ENCODE assay signal across 8 cellular contexts in the genomic region with DNA sequence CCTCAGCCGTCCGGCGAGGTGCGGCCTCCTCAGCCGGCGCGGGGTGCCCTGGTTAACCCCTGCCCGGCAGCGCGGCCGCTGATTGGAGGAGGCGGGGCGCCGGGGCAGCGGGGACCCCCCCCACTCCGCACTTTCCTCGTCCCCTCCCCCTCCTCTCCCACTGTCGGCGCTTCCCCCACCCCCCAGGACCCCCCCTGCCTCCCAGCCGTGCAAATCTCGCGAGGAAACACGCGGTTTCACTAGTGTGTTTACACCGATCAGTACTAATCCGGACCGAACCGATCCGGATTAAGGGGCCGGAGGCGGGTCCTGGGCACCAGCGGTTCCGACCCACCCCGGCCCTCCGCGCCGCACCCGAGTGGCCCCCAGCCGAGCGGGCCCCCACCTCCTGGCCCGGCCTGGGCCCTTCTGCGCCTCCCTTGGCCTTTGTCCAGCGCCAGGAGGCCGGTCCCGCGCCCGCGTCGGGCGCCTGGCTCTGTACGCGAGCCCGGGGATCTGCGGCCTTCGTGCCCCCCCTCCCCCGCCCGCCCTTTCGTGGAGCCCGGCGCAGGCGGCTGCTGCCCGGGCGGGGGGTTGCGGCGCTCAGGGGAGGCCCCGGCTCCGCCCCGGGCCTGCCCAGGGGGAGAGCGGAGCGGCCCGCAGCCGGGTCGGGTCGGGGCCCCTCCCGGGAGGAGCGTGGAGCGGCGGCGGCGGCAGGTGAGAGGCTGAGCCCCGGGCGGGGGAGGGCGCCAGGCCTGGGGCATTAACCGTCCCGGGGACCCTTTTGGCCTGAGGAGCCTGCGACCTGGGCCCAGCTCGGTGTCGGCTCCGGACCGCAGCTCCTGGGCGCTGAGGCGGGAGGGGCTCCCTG. TPM values are rescaled to one million over a fixed set of nuclear protein-coding genes. Genes with fewer than 3 reads are reported as not detected.
A peak's percentile ranks its signal among the peaks of the same experiment; 100 is the strongest.
DNase-seq lines count a peak whose midpoint lies in the region; ATAC-seq and TF ChIP-seq lines count a peak whose summit lies in the region.
"Not testable (repeated sequence)": the region's sequence is repeated elsewhere in the genome, so short reads cannot be mapped to it uniquely, and the experiment has no call there.

No MANE protein-coding gene starts in this region.

- H3K27me3 ChIP-seq in osteoblast (ENCODE audit: insufficient read depth, low read length); suprapubic skin: not testable (repeated sequence)

- not testable (repeated sequence) for H3K27me3 Mint-ChIP-seq in activated naive CD4-positive, alpha-beta T cell treated with anti-CD3 and anti-CD28 coated beads, Interleukin-2, amount 50 U/mL, for 24 hours; glutamatergic neuron (ENCODE audit: unreplicated experiment)

- peaks cover 12% of the 10 kb centered on the region for H3K36me3 ChIP-seq in osteoblast (ENCODE audit: insufficient read depth, low read length)
- H3K36me3 ChIP-seq in suprapubic skin = not testable (repeated sequence)

- peak overlapping the region; percentile 77 for H3K4me3 ChIP-seq in osteoblast (ENCODE audit: insufficient read depth, low read length)
- peak overlapping the region; percentile 73 for H3K4me3 ChIP-seq in suprapubic skin

- ATAC-seq in HG02610 (IDR thresholded peaks at IDR 0.05; ENCODE audit: unreplicated experiment) (peak; percentile 73), SK-N-SH treated with all-trans-retinoic acid at 6 μM for 48 hours (peak; percentile 89)

- 0% methylated on average over 12 of the region's 92 CpGs for WGBS in suprapubic skin

- H2AFZ ChIP-seq in osteoblast (ENCODE audit: low read length) = not testable (repeated sequence)

- not testable (repeated sequence) for H3K4me1 ChIP-seq in osteoblast (ENCODE audit: insufficient read depth, low read length)
- H3K4me1 ChIP-seq in suprapubic skin = peaks cover 25% of the 10 kb centered on the region

- peak; percentile 59 for DNase-seq in GM04504 (ENCODE audit: low read depth)
- peak; percentile 17 for DNase-seq in NCI-H1048 (lab: John Stamatoyannopoulos, UW)
- peak; percentile 87 for DNase-seq in glutamatergic neuron
- peak; percentile 95 for DNase-seq in osteoblast (ENCODE audit: insufficient read length, low spot score, missing footprints)
- peak; percentile 87 to 91 for DNase-seq in suprapubic skin (ENCODE audit: low spot score in 2 of 2)

- not testable (repeated sequence) for H3K36me3 Mint-ChIP-seq in activated naive CD4-positive, alpha-beta T cell treated with anti-CD3 and anti-CD28 coated beads, Interleukin-2, amount 50 U/mL, for 24 hours; glutamatergic neuron (ENCODE audit: unreplicated experiment)

- peak overlapping the region; percentile 75 for H3K4me2 ChIP-seq in osteoblast (ENCODE audit: insufficient read depth, low read length)

- TF ChIP-seq POLR2A in suprapubic skin (IDR thresholded peaks at IDR 0.05) = peak in 1 of 2 donors; percentile 43

- H3K27ac Mint-ChIP-seq in activated naive CD4-positive, alpha-beta T cell treated with anti-CD3 and anti-CD28 coated beads, Interleukin-2, amount 50 U/mL, for 24 hours; glutamatergic neuron (ENCODE audit: unreplicated experiment): not testable (repeated sequence)

- H3K27ac ChIP-seq in osteoblast (ENCODE audit: low read depth, low read length) (peak overlapping the region; percentile 78), suprapubic skin (peak overlapping the region; percentile 99)

- peaks cover 43% of the 10 kb centered on the region for H3K4me1 Mint-ChIP-seq in activated naive CD4-positive, alpha-beta T cell treated with anti-CD3 and anti-CD28 coated beads, Interleukin-2, amount 50 U/mL, for 24 hours
- not testable (repeated sequence) for H3K4me1 Mint-ChIP-seq in glutamatergic neuron (ENCODE audit: low read depth, unreplicated experiment)

- TF ChIP-seq EP300 in suprapubic skin (IDR thresholded peaks at IDR 0.05) = not testable (repeated sequence)

- H3K9me3 Mint-ChIP-seq in activated naive CD4-positive, alpha-beta T cell treated with anti-CD3 and anti-CD28 coated beads, Interleukin-2, amount 50 U/mL, for 24 hours; glutamatergic neuron (ENCODE audit: unreplicated experiment): not testable (repeated sequence)

- peak overlapping the region; percentile 26 for H3K4me3 Mint-ChIP-seq in activated naive CD4-positive, alpha-beta T cell treated with anti-CD3 and anti-CD28 coated beads, Interleukin-2, amount 50 U/mL, for 24 hours
- H3K4me3 Mint-ChIP-seq in glutamatergic neuron (ENCODE audit: unreplicated experiment) = not testable (repeated sequence)

- peaks cover 43% of the 10 kb centered on the region for H3K79me2 ChIP-seq in osteoblast (ENCODE audit: insufficient read depth, low read length)

- TF ChIP-seq CTCF in glutamatergic neuron (IDR thresholded peaks at IDR 0.05; ENCODE audit: partially characterized antibody, unreplicated experiment); osteoblast (IDR thresholded peaks at IDR 0.05; ENCODE audit: extremely low read depth, low read depth, low read length); suprapubic skin (IDR thresholded peaks at IDR 0.05): not testable (repeated sequence)

- H3K9me3 ChIP-seq in osteoblast (ENCODE audit: low read depth, low read length); suprapubic skin: not testable (repeated sequence)

- not testable (repeated sequence) for H4K20me1 ChIP-seq in osteoblast (ENCODE audit: insufficient read depth, low read length)

TF ChIP-seq in SK-N-SH treated with all-trans-retinoic acid at 6 μM for 48 hours, 23 proteins besides CTCF, POLR2A, EP300 and RAD21:
- TF ChIP-seq, protein P1, sequence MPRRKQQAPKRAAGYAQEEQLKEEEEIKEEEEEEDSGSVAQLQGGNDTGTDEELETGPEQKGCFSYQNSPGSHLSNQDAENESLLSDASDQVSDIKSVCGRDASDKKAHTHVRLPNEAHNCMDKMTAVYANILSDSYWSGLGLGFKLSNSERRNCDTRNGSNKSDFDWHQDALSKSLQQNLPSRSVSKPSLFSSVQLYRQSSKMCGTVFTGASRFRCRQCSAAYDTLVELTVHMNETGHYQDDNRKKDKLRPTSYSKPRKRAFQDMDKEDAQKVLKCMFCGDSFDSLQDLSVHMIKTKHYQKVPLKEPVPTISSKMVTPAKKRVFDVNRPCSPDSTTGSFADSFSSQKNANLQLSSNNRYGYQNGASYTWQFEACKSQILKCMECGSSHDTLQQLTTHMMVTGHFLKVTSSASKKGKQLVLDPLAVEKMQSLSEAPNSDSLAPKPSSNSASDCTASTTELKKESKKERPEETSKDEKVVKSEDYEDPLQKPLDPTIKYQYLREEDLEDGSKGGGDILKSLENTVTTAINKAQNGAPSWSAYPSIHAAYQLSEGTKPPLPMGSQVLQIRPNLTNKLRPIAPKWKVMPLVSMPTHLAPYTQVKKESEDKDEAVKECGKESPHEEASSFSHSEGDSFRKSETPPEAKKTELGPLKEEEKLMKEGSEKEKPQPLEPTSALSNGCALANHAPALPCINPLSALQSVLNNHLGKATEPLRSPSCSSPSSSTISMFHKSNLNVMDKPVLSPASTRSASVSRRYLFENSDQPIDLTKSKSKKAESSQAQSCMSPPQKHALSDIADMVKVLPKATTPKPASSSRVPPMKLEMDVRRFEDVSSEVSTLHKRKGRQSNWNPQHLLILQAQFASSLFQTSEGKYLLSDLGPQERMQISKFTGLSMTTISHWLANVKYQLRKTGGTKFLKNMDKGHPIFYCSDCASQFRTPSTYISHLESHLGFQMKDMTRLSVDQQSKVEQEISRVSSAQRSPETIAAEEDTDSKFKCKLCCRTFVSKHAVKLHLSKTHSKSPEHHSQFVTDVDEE (CRISPR knock-in tag; IDR thresholded peaks at IDR 0.05) = 0 out of 2 replicates have a peak, but pooled peaks have one; percentile 21

RNA-seq across cellular contexts. Expression of a gene that starts 54.8 kb away (rescaled TPM):
- total RNA-seq in glutamatergic neuron (ENCODE audit: unreplicated experiment) (40.9 TPM), osteoblast (29.5 and 30.8 TPM in 2 replicates), suprapubic skin (10 to 100 TPM; 21.2 to 26.4 (median 22.7) TPM)

Comparison
In these comparisons a context has a peak if more than half of its experiments do, and no peak if none do; other contexts are left out.
1. Peak in every context shown above with its lines: DNase-seq, ATAC-seq, H3K4me3 ChIP-seq and H3K27ac ChIP-seq.
2. DNase-seq: peak in every context shown above with its lines; median percentile 95 in osteoblast; 89 in suprapubic skin; 87 in glutamatergic neuron; 59 in GM04504; 17 in NCI-H1048.